In the genomic region with DNA sequence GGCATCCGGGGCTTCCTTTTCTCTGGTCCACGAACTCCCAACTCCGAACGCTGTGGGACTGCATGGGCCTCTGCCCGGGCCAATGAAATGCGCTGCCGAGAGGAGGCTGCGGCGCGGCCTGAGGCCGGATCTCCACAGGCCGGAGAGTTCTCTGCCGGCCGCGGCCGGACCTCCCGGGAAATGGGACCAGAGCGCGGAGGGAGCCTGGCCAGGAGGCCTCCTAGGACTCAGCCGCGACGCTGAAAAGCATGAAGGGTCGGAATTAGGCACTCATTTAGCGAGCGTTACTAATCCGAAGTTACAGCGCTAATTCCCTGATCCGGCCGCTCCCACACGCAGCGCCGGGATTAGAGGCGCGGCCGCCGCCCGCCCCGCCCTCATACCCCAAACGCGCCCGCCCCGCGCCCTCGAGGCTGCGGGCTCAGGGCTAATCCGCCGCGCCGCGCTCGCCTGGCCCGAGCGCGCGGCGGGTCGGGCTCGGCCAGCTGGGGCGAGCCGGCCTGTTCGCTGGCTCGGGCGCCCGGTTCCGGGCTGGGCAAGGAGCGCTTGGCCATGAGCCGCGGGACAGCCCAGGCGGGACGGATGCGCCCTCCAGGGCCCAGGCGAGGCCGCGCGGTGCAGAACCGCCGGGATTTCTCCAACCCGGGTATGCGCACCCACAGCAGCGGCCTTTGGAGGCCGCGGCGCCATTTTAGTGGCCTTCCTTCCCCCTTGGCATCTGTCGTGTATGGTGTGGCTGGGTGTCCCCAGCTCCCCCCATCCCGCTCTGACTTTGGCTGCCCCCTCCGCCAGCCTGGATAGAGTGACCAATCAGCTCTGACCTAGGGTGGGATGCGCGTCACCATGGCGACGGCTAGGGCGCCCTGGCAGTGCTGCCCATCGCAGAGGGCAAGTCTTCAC, we compare ENCODE assay signal across 9 cellular contexts. TPM values are rescaled to one million over a fixed set of nuclear protein-coding genes. Genes with fewer than 3 reads are reported as not detected.
DNase-seq lines count a peak whose midpoint lies in the region; ATAC-seq and TF ChIP-seq lines count a peak whose summit lies in the region.
"Had no signal": no experiment of that assay in that cellular context is flagged by ENCODE, and none has a peak within 500 bp of the region (broad histone marks: within the 10 kb centered on the region; RNA-seq: fewer than 3 reads in every experiment).

No MANE protein-coding gene starts in this region.

- peak in 1 of 2 donors; percentile 43 for ATAC-seq in upper lobe of left lung (ENCODE audit: low FRiP score in 2 of 2)
- no peak for ATAC-seq in stimulated activated effector memory CD8-positive, alpha-beta T cell treated with anti-CD3 and anti-CD28 coated beads, Interleukin-12 subunit alpha, Interleukin-12 subunit beta, amount 100 ng/mL, for 72 hours
- ATAC-seq in GM21619 (IDR thresholded peaks at IDR 0.05; ENCODE audit: unreplicated experiment): no peak

- no peak for TF ChIP-seq RAD21 in SK-N-SH (IDR thresholded peaks at IDR 0.05; ENCODE audit: low read length)

- no peaks in the 10 kb centered on the region for H3K36me3 Mint-ChIP-seq in stimulated activated effector memory CD8-positive, alpha-beta T cell treated with anti-CD3 and anti-CD28 coated beads, Interleukin-12 subunit alpha, Interleukin-12 subunit beta, amount 100 ng/mL, for 72 hours

- no peak overlapping the region for H3K4me3 Mint-ChIP-seq in stimulated activated effector memory CD8-positive, alpha-beta T cell treated with anti-CD3 and anti-CD28 coated beads, Interleukin-12 subunit alpha, Interleukin-12 subunit beta, amount 100 ng/mL, for 72 hours

- CTCF ChIA-PET in SK-N-SH (lab: Yijun Ruan, JAX): interaction anchor here (1.3 to 2.0 kb wide), 2 partner anchors 12 to 45 kb away, joined by 4 to 22 read pairs; no protein-coding TSS in a partner anchor

- H2BK15ac ChIP-seq in mesendoderm (replicated peaks; ENCODE audit: low read depth): no peak overlapping the region

- H3K4me1 Mint-ChIP-seq in stimulated activated effector memory CD8-positive, alpha-beta T cell treated with anti-CD3 and anti-CD28 coated beads, Interleukin-12 subunit alpha, Interleukin-12 subunit beta, amount 100 ng/mL, for 72 hours: peaks cover 28% of the 10 kb centered on the region

- no peaks in the 10 kb centered on the region for H3K79me1 ChIP-seq in mesendoderm (ENCODE audit: low read length)

- TF ChIP-seq EP300 in upper lobe of left lung (IDR thresholded peaks at IDR 0.05) (no peak), SK-N-SH (IDR thresholded peaks at IDR 0.05; ENCODE audit: borderline replicate concordance in 1 of 2, low read depth in 1 of 2, low read length in 1 of 2) (no peak)

- H3K9ac ChIP-seq in mesendoderm (ENCODE audit: low read length): no peak overlapping the region
- no peak overlapping the region for H3K9ac ChIP-seq in SK-N-SH

- H2AK5ac ChIP-seq in mesendoderm (ENCODE audit: low read length): no peak overlapping the region

- H3K4me1 ChIP-seq in mesendoderm (ENCODE audit: control insufficient read depth, low read depth, low read length) (peaks cover 2% of the 10 kb centered on the region), upper lobe of left lung (peaks cover 15 to 26% (median 20%) of the 10 kb centered on the region in 4 donors), SK-N-SH (ENCODE audit: control insufficient read depth in 1 of 2, insufficient read depth in 2 of 2, low read depth in 1 of 2, low read length in 1 of 2) (peaks cover 0 to 30% of the 10 kb centered on the region in 2 experiments; a peak in 1 of 4 replicates)

- H3K9me3 ChIP-seq in upper lobe of left lung: no peaks in the 10 kb centered on the region
- H3K9me3 ChIP-seq in SK-N-SH: no peaks in the 10 kb centered on the region

- H4K20me1 ChIP-seq in SK-N-SH (ENCODE audit: insufficient read depth): no peaks in the 10 kb centered on the region

- no peaks in the 10 kb centered on the region for H3K36me3 ChIP-seq in mesendoderm (ENCODE audit: control insufficient read depth, insufficient read depth, low read length)
- H3K36me3 ChIP-seq in upper lobe of left lung: no peaks in the 10 kb centered on the region
- peaks cover 0 to 2% of the 10 kb centered on the region in 2 experiments for H3K36me3 ChIP-seq in SK-N-SH (replicated peaks in 1 of 2; ENCODE audit: control insufficient read depth in 1 of 2, insufficient read depth in 2 of 2, low read length in 1 of 2)

- no peak overlapping the region for H2AFZ ChIP-seq in SK-N-SH (ENCODE audit: low read depth)

- no peaks in the 10 kb centered on the region for H3K9me2 ChIP-seq in SK-N-SH

- POLR2A ChIA-PET in SK-N-SH (lab: Yijun Ruan, JAX): no interaction called here

- no peak overlapping the region for H3K56ac ChIP-seq in mesendoderm (ENCODE audit: low read length)

- H3K23ac ChIP-seq in mesendoderm (ENCODE audit: low read length): no peak overlapping the region

- TF ChIP-seq POLR2A in upper lobe of left lung (IDR thresholded peaks at IDR 0.05): no peak

- H3K4ac ChIP-seq in mesendoderm (ENCODE audit: low read depth, low read length): no peak overlapping the region

- H3K4me2 ChIP-seq in mesendoderm (ENCODE audit: low read length): peak overlapping the region; percentile 7
- no peak overlapping the region for H3K4me2 ChIP-seq in SK-N-SH

- H3K9me3 Mint-ChIP-seq in stimulated activated effector memory CD8-positive, alpha-beta T cell treated with anti-CD3 and anti-CD28 coated beads, Interleukin-12 subunit alpha, Interleukin-12 subunit beta, amount 100 ng/mL, for 72 hours: no peaks in the 10 kb centered on the region

- WGBS in mesendoderm (ENCODE audit: extremely low coverage, insufficient coverage, low lambda C conversion rate): no CpG with 5 or more reads among the region's 92 CpGs
- 6% methylated on average over 21 to 24 of the region's 92 CpGs for WGBS in upper lobe of left lung, 2 donors
- WGBS in SK-N-SH (ENCODE audit: low lambda C conversion rate): 74% methylated on average over 77 of the region's 92 CpGs

- no peaks in the 10 kb centered on the region for H3F3A ChIP-seq in SK-N-SH (replicated peaks; ENCODE audit: insufficient read depth)

- no peak overlapping the region for H2BK5ac ChIP-seq in mesendoderm (ENCODE audit: low read length)

- peak overlapping the region; percentile 20 for H3K4me3 ChIP-seq in epithelial cell of esophagus (ENCODE audit: low read length)
- no peak overlapping the region for H3K4me3 ChIP-seq in mesendoderm (ENCODE audit: low read length)
- H3K4me3 ChIP-seq in upper lobe of left lung: peak overlapping the region in 3 of 4 donors; percentile 23 to 33 (median 27)
- no peak overlapping the region for H3K4me3 ChIP-seq in SK-N-SH (ENCODE audit: low read depth in 2 of 2, low read length in 1 of 2)

- H3K79me2 ChIP-seq in mesendoderm (ENCODE audit: control insufficient read depth, insufficient read depth, low read length) (no peaks in the 10 kb centered on the region), SK-N-SH (ENCODE audit: insufficient read depth) (no peaks in the 10 kb centered on the region)

- H2BK120ac ChIP-seq in mesendoderm (ENCODE audit: low read depth, low read length): no peak overlapping the region

- H3K27me3 ChIP-seq in mesendoderm (ENCODE audit: insufficient read depth, low read length, poor library complexity): peaks cover 95% of the 10 kb centered on the region
- peaks cover 0 to 83% (median 50%) of the 10 kb centered on the region in 4 donors for H3K27me3 ChIP-seq in upper lobe of left lung
- no peaks in the 10 kb centered on the region for H3K27me3 ChIP-seq in SK-N-SH (ENCODE audit: insufficient read depth)

- no peak overlapping the region for H3K18ac ChIP-seq in mesendoderm (ENCODE audit: low read length)

- H3K27ac ChIP-seq in mesendoderm (ENCODE audit: low read depth, low read length) (no peak overlapping the region), upper lobe of left lung (no peak overlapping the region), SK-N-SH (ENCODE audit: low read depth in 2 of 2, low read length in 1 of 2) (no peak overlapping the region)

- no peak overlapping the region for H4K5ac ChIP-seq in mesendoderm (ENCODE audit: low read length)

- H3K27ac Mint-ChIP-seq in stimulated activated effector memory CD8-positive, alpha-beta T cell treated with anti-CD3 and anti-CD28 coated beads, Interleukin-12 subunit alpha, Interleukin-12 subunit beta, amount 100 ng/mL, for 72 hours: no peak overlapping the region

- H4K8ac ChIP-seq in mesendoderm (ENCODE audit: low read depth, low read length): no peak overlapping the region

- TF ChIP-seq CTCF in epithelial cell of esophagus (IDR thresholded peaks at IDR 0.05; ENCODE audit: insufficient read depth, low read depth, low read length, missing control alignments): no peak
- no peak for TF ChIP-seq CTCF in upper lobe of left lung (IDR thresholded peaks at IDR 0.05)
- TF ChIP-seq CTCF in SK-N-SH (IDR thresholded peaks at IDR 0.05): no peak

- DNase-seq in NCI-H82 treated with DMSO at 0.1 percent for 48 hours (lab: John Stamatoyannopoulos, UW; ENCODE audit: unreplicated experiment): peak; percentile 78
- DNase-seq in epithelial cell of esophagus (ENCODE audit: low read depth): peak; percentile 40
- DNase-seq in mesendoderm: no peak
- DNase-seq in upper lobe of left lung: peak in 1 of 2 donors; percentile 83
- DNase-seq in stimulated activated effector memory CD8-positive, alpha-beta T cell treated with anti-CD3 and anti-CD28 coated beads, Interleukin-12 subunit alpha, Interleukin-12 subunit beta, amount 100 ng/mL, for 72 hours (ENCODE audit: low spot score in 2 of 2): no peak
- DNase-seq in SK-N-SH: no peak
- DNase-seq: cortex of kidney; stimulated activated naive CD4-positive, alpha-beta T cell had no signal

TF ChIP-seq in SK-N-SH, 30 proteins besides CTCF, POLR2A, EP300 and RAD21 (continues in another document):
- TF ChIP-seq POLR2AphosphoS5 (IDR thresholded peaks at IDR 0.05; ENCODE audit: low read depth, low read length): no peak
- no peak for TF ChIP-seq EZH2phosphoT487 (IDR thresholded peaks at IDR 0.05; ENCODE audit: borderline replicate concordance, low read depth)
- TF ChIP-seq MEF2A (IDR thresholded peaks at IDR 0.05; ENCODE audit: borderline replicate concordance, low read depth): no peak
- TF ChIP-seq RFX5 (IDR thresholded peaks at IDR 0.05; ENCODE audit: low read length): no peak
- TF ChIP-seq RXRA (IDR thresholded peaks at IDR 0.05; ENCODE audit: borderline replicate concordance, low read depth): no peak
- TF ChIP-seq FOXJ3 (CRISPR knock-in tag; IDR thresholded peaks at IDR 0.05): no peak
- no peak for TF ChIP-seq FOXM1 (IDR thresholded peaks at IDR 0.05; ENCODE audit: low read depth)
- no peak for TF ChIP-seq SIN3A (IDR thresholded peaks at IDR 0.05; ENCODE audit: borderline replicate concordance, low read depth, low read length)
- TF ChIP-seq SMC3 (IDR thresholded peaks at IDR 0.05; ENCODE audit: low read depth, low read length): no peak

RNA-seq across cellular contexts. Expression of gene POLG, which starts 36.8 kb away (rescaled TPM):
- polyA plus RNA-seq in mesendoderm (2013, experiment 1 of 2): 17.7 TPM
- 17.3 TPM for polyA plus RNA-seq in mesendoderm (2013, experiment 2 of 2)
- total RNA-seq in upper lobe of left lung: 100 to 1,000 TPM in 2 of 6 donors, 10 to 100 TPM in 4; 58.3 to 185 (median 75.0) TPM
- polyA plus RNA-seq in SK-N-SH (2012; rRNA removed): 24.9 and 25.1 TPM in 2 replicates
- polyA plus RNA-seq in SK-N-SH (2012; cell fraction: cytosol; rRNA removed): 13.4 and 18.8 TPM in 2 replicates
- polyA plus RNA-seq in SK-N-SH (2012; cell fraction: nucleus; rRNA removed): 145 and 160 TPM in 2 replicates

Comparison
In these comparisons a context has a peak if more than half of its experiments do, and no peak if none do; other contexts are left out.
1. DNase-seq: peak in NCI-H82 treated with DMSO at 0.1 percent for 48 hours (single experiment) and epithelial cell of esophagus (single experiment); none in mesendoderm (single experiment), stimulated activated effector memory CD8-positive, alpha-beta T cell treated with anti-CD3 and anti-CD28 coated beads, Interleukin-12 subunit alpha, Interleukin-12 subunit beta, amount 100 ng/mL, for 72 hours (0 of 2) and SK-N-SH (single experiment).
2. H3K4me3 ChIP-seq: peak in epithelial cell of esophagus (single experiment) and upper lobe of left lung (3 of 4); none in mesendoderm (single experiment) and SK-N-SH (0 of 2).